In the genomic region with DNA sequence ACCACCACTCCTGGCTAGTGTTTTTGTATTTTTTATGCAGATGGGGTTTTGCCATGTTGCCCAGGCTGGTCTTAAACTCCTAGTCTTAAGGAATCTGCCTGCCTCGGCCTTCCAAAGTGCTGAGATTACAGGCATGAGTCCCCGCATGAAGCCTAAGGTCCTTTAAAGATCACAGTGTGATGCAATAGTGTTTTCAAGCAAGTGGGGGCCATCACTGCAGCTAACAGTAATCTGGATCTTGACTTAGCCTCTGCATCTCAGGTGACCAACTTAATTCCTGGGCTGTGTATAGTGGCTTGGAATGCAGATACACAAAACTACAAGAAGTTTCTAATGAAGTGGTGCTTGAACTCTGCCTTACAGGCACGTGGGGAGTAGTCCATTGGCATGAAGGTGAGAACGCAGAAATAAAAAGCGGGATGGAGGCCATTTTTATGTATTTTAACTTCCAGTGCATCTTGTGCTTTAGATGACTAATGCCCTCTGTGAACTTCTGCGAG, we compare ENCODE assay signal across 7 cellular contexts.
"Had no signal": no experiment of that assay in that cellular context is flagged by ENCODE, and none has a peak within 500 bp of the region (broad histone marks: within the 10 kb centered on the region; RNA-seq: fewer than 3 reads in every experiment).

No MANE protein-coding gene starts in this region.

- H3K4me3 Mint-ChIP-seq: H9 had no signal

- H3K27ac ChIP-seq: GM23248 had no signal

- DNase-seq: GM23248, GOT3, H9, HCEC 1CT, KBM-7 had no signal

- FAIRE-seq: H54, HTR-8/SVneo had no signal

- H2AFZ ChIP-seq: GM23248 had no signal

- H3K9ac ChIP-seq: GM23248 had no signal

- H3K4me3 ChIP-seq: GM23248 had no signal
